ENCODE assay signal across 28 cellular contexts in the genomic region with DNA sequence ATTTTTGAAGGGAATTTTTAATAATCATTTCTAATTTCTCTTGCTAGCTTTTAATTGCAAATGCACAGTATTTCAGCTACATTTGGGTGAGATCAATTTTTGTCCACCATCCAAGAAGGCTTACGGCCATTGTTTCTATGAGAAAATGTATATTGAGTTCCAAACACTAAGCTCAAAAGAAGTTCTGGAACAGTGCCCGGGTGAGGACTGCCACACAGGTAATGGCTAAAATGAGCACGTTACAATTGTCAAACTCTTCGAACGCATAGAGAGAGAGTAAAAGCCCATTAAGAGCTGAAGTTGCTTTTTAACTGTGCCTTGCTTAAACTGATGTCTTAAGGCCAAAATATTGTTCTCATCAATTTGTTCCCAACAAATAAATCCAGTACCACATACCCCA.
DNase-seq lines count a peak whose midpoint lies in the region; TF ChIP-seq lines count a peak whose summit lies in the region.
"Had no signal": no experiment of that assay in that cellular context is flagged by ENCODE, and none has a peak within 500 bp of the region (broad histone marks: within the 10 kb centered on the region; RNA-seq: fewer than 3 reads in every experiment).

No MANE protein-coding gene starts in this region.

- H3K27me3 Mint-ChIP-seq in brain (peaks cover 7% of the 10 kb centered on the region), Calu3 (ENCODE audit: unreplicated experiment) (no peaks in the 10 kb centered on the region)
- peaks cover 5% of the 10 kb centered on the region for H3K27me3 Mint-ChIP-seq in activated CD4-positive, alpha-beta memory T cell treated with anti-CD3 and anti-CD28 coated beads for 36 hours
- H3K27me3 Mint-ChIP-seq: IgD-negative memory B cell had no signal

- peak overlapping the region in 3 of 4 donors; percentile 5 to 55 (median 36) for H3K27ac ChIP-seq in sigmoid colon
- H3K27ac ChIP-seq: C4-2B, hepatocyte, ovary, upper lobe of right lung, WERI-Rb-1 had no signal

- H3K27me3 ChIP-seq in sigmoid colon = no peaks in the 10 kb centered on the region
- H3K27me3 ChIP-seq: hepatocyte, ovary, upper lobe of right lung had no signal

- H3K36me3 ChIP-seq in sigmoid colon = no peaks in the 10 kb centered on the region
- H3K36me3 ChIP-seq: ovary, upper lobe of right lung, WERI-Rb-1 had no signal

- no peak for TF ChIP-seq POLR2A in sigmoid colon (IDR thresholded peaks at IDR 0.05)

- peaks cover 0 to 15% (median 9%) of the 10 kb centered on the region in 4 donors for H3K4me1 ChIP-seq in sigmoid colon
- H3K4me1 ChIP-seq: upper lobe of right lung had no signal

- TF ChIP-seq CTCF in brain (conservative IDR thresholded peaks at IDR 0.05) = no peak
- no peak for TF ChIP-seq CTCF in sigmoid colon (IDR thresholded peaks at IDR 0.05)
- TF ChIP-seq CTCF in Calu3 (IDR thresholded peaks at IDR 0.05; ENCODE audit: unreplicated experiment) = no peak

- H3K4me3 ChIP-seq in sigmoid colon = no peak overlapping the region
- H3K4me3 ChIP-seq: GM12878, hepatocyte, ovary, upper lobe of right lung had no signal

- H3K36me3 Mint-ChIP-seq in brain = peaks cover 22% of the 10 kb centered on the region
- no peaks in the 10 kb centered on the region for H3K36me3 Mint-ChIP-seq in activated CD4-positive, alpha-beta memory T cell treated with anti-CD3 and anti-CD28 coated beads for 36 hours
- no peaks in the 10 kb centered on the region for H3K36me3 Mint-ChIP-seq in Calu3 (ENCODE audit: insufficient read depth, unreplicated experiment)
- H3K36me3 Mint-ChIP-seq: IgD-negative memory B cell, T-cell had no signal

- H3K4me3 Mint-ChIP-seq in brain = peak overlapping the region in 1 of 5 experiments; percentile 52
- no peak overlapping the region for H3K4me3 Mint-ChIP-seq in activated CD4-positive, alpha-beta memory T cell treated with anti-CD3 and anti-CD28 coated beads for 36 hours
- H3K4me3 Mint-ChIP-seq in Calu3 (ENCODE audit: low read depth, unreplicated experiment) = no peak overlapping the region
- H3K4me3 Mint-ChIP-seq: IgD-negative memory B cell; natural killer cell treated with Interleukin-12 subunit alpha and Interleukin-12 subunit beta and Interleukin-15 and Interleukin-18, amount 100 ng/mL, for 72 hours; T-cell had no signal

- WGBS in sigmoid colon, 2 donors = 89 to 93% methylated on average over 5 of the region's 5 CpGs

- H3K27ac Mint-ChIP-seq in brain = peak overlapping the region in 4 of 5 experiments; percentile 30 to 92 (median 84)
- no peak overlapping the region for H3K27ac Mint-ChIP-seq in activated CD4-positive, alpha-beta memory T cell treated with anti-CD3 and anti-CD28 coated beads for 36 hours
- H3K27ac Mint-ChIP-seq in Calu3 (ENCODE audit: unreplicated experiment) = no peak overlapping the region
- H3K27ac Mint-ChIP-seq: activated naive CD4-positive, alpha-beta T cell treated with anti-CD3 and anti-CD28 coated beads, Interleukin-2, amount 50 U/mL, for 72 hours; IgD-negative memory B cell; natural killer cell treated with Interleukin-12 subunit alpha and Interleukin-12 subunit beta and Interleukin-15 and Interleukin-18, amount 100 ng/mL, for 72 hours; T-cell had no signal

- no TSS peak for BruUV-seq in Calu3 (replicated peaks; lab: Mats Ljungman, UMichigan)

- POLR2A ChIA-PET in activated CD4-positive, alpha-beta memory T cell treated with anti-CD3 and anti-CD28 coated beads for 36 hours (lab: Charles Lee) = no interaction called here

- intact Hi-C loops in sigmoid colon (cut with DNase I) = no loop called here
- intact Hi-C loops in activated CD4-positive, alpha-beta memory T cell treated with anti-CD3 and anti-CD28 coated beads for 36 hours (cut with micrococcal nuclease) = no loop called here
- intact Hi-C loops in Calu3 (cut with micrococcal nuclease; ENCODE audit: unreplicated experiment) = no loop called here

- H3K4me1 Mint-ChIP-seq in brain = peaks cover 34% of the 10 kb centered on the region
- H3K4me1 Mint-ChIP-seq in activated CD4-positive, alpha-beta memory T cell treated with anti-CD3 and anti-CD28 coated beads for 36 hours (ENCODE audit: low read depth) = no peaks in the 10 kb centered on the region
- peaks cover 9% of the 10 kb centered on the region for H3K4me1 Mint-ChIP-seq in Calu3 (ENCODE audit: low read depth, unreplicated experiment)
- H3K4me1 Mint-ChIP-seq: IgD-negative memory B cell, T-cell had no signal

- H3K9me3 Mint-ChIP-seq in brain = peaks cover 21 to 33% (median 31%) of the 10 kb centered on the region in 5 experiments
- peaks cover 34% of the 10 kb centered on the region for H3K9me3 Mint-ChIP-seq in activated CD4-positive, alpha-beta memory T cell treated with anti-CD3 and anti-CD28 coated beads for 36 hours
- H3K9me3 Mint-ChIP-seq in Calu3 (ENCODE audit: low read depth, unreplicated experiment) = peaks cover 5% of the 10 kb centered on the region

- H3K9me3 ChIP-seq in sigmoid colon = no peaks in the 10 kb centered on the region
- H3K9me3 ChIP-seq: ovary had no signal

- DNase-seq in DMS79 treated with DMSO at 0.1 percent for 48 hours (lab: John Stamatoyannopoulos, UW) (peak; percentile 46), DMS79 (lab: John Stamatoyannopoulos, UW) (no peak), NCI-H1105 (lab: John Stamatoyannopoulos, UW) (peak; percentile 95), sigmoid colon (no peak), Calu3 (no peak)
- no peak for DNase-seq in activated CD4-positive, alpha-beta memory T cell treated with anti-CD3 and anti-CD28 coated beads for 36 hours
- no peak for DNase-seq in stimulated activated CD4-positive, alpha-beta T cell treated with anti-CD3 and anti-CD28 coated beads, Interleukin-12 subunit alpha, Interleukin-12 subunit beta, amount 100 ng/mL, for 4 hours
- DNase-seq: 8988T; activated CD4-positive, alpha-beta T cell treated with anti-CD3 and anti-CD28 coated beads for 48 hours; activated effector memory CD4-positive, alpha-beta T cell treated with Interleukin-2 at 50 U/mL for 16 hours; activated T-cell treated with anti-CD3 and anti-CD28 coated beads, Interleukin-2, amount 50 U/mL, for 1 hour; EL; NCI-H187; NCI-H226; RPMI8226; small intestine; stimulated activated naive CD4-positive, alpha-beta T cell; T-cell; upper lobe of right lung had no signal

- no peak for TF ChIP-seq EP300 in sigmoid colon (IDR thresholded peaks at IDR 0.05)

- CTCF ChIA-PET in activated CD4-positive, alpha-beta memory T cell treated with anti-CD3 and anti-CD28 coated beads for 36 hours (lab: Charles Lee) = no interaction called here
- CTCF ChIA-PET in Calu3 (lab: Charles Lee) = no interaction called here

Comparison
In these comparisons a context has a peak if more than half of its experiments do, and no peak if none do; other contexts are left out.
1. DNase-seq: peak in DMS79 treated with DMSO at 0.1 percent for 48 hours (single experiment) and NCI-H1105 (single experiment); none in DMS79 (single experiment), sigmoid colon (single experiment), activated CD4-positive, alpha-beta memory T cell treated with anti-CD3 and anti-CD28 coated beads for 36 hours (single experiment), Calu3 (single experiment) and stimulated activated CD4-positive, alpha-beta T cell treated with anti-CD3 and anti-CD28 coated beads, Interleukin-12 subunit alpha, Interleukin-12 subunit beta, amount 100 ng/mL, for 4 hours (single experiment).
2. H3K27ac Mint-ChIP-seq: peak in brain (4 of 5); none in activated CD4-positive, alpha-beta memory T cell treated with anti-CD3 and anti-CD28 coated beads for 36 hours (single experiment) and Calu3 (single experiment).